Comparison of ENCODE assay signal across 8 cellular contexts in genomic region chr2:143284087-143284675, GRCh38.
DNase-seq lines count a peak whose midpoint lies in the region; ATAC-seq, FAIRE-seq and TF ChIP-seq lines count a peak whose summit lies in the region.

No MANE protein-coding gene starts in this region.

- no peak overlapping the region for H3K4me3 Mint-ChIP-seq in activated T-cell treated with anti-CD3 and anti-CD28 coated beads, Interleukin-2, amount 50 U/mL, for 24 hours
- H3K4me3 Mint-ChIP-seq in immature natural killer cell: no peak overlapping the region

- no peak for FAIRE-seq in frontal cortex (lab: Jason Lieb, UNC)

- H3K36me3 ChIP-seq in upper lobe of right lung: no peaks in the 10 kb centered on the region

- no peaks in the 10 kb centered on the region for H3K9me3 ChIP-seq in upper lobe of right lung

- ATAC-seq in Right ventricle myocardium inferior: no peak
- no peak for ATAC-seq in left cardiac atrium
- peak; percentile 79 for ATAC-seq in GM21723 (IDR thresholded peaks at IDR 0.05; ENCODE audit: unreplicated experiment)
- ATAC-seq in upper lobe of right lung: peak; percentile 78

- peak overlapping the region; percentile 6 for H3K27ac Mint-ChIP-seq in activated T-cell treated with anti-CD3 and anti-CD28 coated beads, Interleukin-2, amount 50 U/mL, for 24 hours
- peak overlapping the region in 2 of 6 donors; percentile 14 to 48 for H3K27ac Mint-ChIP-seq in immature natural killer cell

- intact Hi-C loops in Right ventricle myocardium inferior (cut with DNase I) (no loop called here), left cardiac atrium (cut with DNase I) (no loop called here), upper lobe of right lung (cut with DNase I) (no loop called here)

- H3K9me3 Mint-ChIP-seq in activated T-cell treated with anti-CD3 and anti-CD28 coated beads, Interleukin-2, amount 50 U/mL, for 24 hours: no peaks in the 10 kb centered on the region
- no peaks in the 10 kb centered on the region for H3K9me3 Mint-ChIP-seq in immature natural killer cell

- no peak overlapping the region for H3K27ac ChIP-seq in upper lobe of right lung

- DNase-seq in Right ventricle myocardium inferior (ENCODE audit: missing footprints): peak; percentile 57
- DNase-seq in left cardiac atrium: no peak
- DNase-seq in NAMALWA (ENCODE audit: low spot score): peak; percentile 70
- DNase-seq in activated T-cell treated with anti-CD3 and anti-CD28 coated beads, Interleukin-2, amount 50 U/mL, for 24 hours: no peak
- DNase-seq in immature natural killer cell: peak; percentile 12 to 32 (median 28)
- DNase-seq in upper lobe of right lung: no peak
- no peak for DNase-seq in frontal cortex (ENCODE audit: low spot score in 2 of 2)

- H3K4me1 Mint-ChIP-seq in activated T-cell treated with anti-CD3 and anti-CD28 coated beads, Interleukin-2, amount 50 U/mL, for 24 hours (ENCODE audit: low read depth): peaks cover 55% of the 10 kb centered on the region
- peaks cover 18 to 44% of the 10 kb centered on the region in 2 donors for H3K4me1 Mint-ChIP-seq in immature natural killer cell

- TF ChIP-seq CTCF in upper lobe of right lung (IDR thresholded peaks at IDR 0.05): peak; percentile 62

- peaks cover 16% of the 10 kb centered on the region for H3K36me3 Mint-ChIP-seq in activated T-cell treated with anti-CD3 and anti-CD28 coated beads, Interleukin-2, amount 50 U/mL, for 24 hours (ENCODE audit: low read depth)
- H3K36me3 Mint-ChIP-seq in immature natural killer cell: no peaks in the 10 kb centered on the region

- no peaks in the 10 kb centered on the region for H3K27me3 Mint-ChIP-seq in activated T-cell treated with anti-CD3 and anti-CD28 coated beads, Interleukin-2, amount 50 U/mL, for 24 hours
- H3K27me3 Mint-ChIP-seq in immature natural killer cell (ENCODE audit: low read depth in 3 of 3): no peaks in the 10 kb centered on the region

- H3K4me1 ChIP-seq in upper lobe of right lung: no peaks in the 10 kb centered on the region

- no peak overlapping the region for H3K4me3 ChIP-seq in upper lobe of right lung

- H3K27me3 ChIP-seq in upper lobe of right lung: no peaks in the 10 kb centered on the region

Comparison
In these comparisons a context has a peak if more than half of its experiments do, and no peak if none do; other contexts are left out.
1. DNase-seq: peak in Right ventricle myocardium inferior (single experiment), NAMALWA (single experiment) and immature natural killer cell (3 of 3); none in left cardiac atrium (single experiment), activated T-cell treated with anti-CD3 and anti-CD28 coated beads, Interleukin-2, amount 50 U/mL, for 24 hours (single experiment), upper lobe of right lung (single experiment) and frontal cortex (0 of 2).
2. ATAC-seq: peak in GM21723 (single experiment) and upper lobe of right lung (single experiment); none in Right ventricle myocardium inferior (single experiment) and left cardiac atrium (0 of 2).